Comparison of ENCODE assay signal across 8 cellular contexts in genomic region chr13:21670883-21671792, GRCh38. TPM values are rescaled to one million over a fixed set of nuclear protein-coding genes. Genes with fewer than 3 reads are reported as not detected.
A peak's percentile ranks its signal among the peaks of the same experiment; 100 is the strongest.
DNase-seq lines count a peak whose midpoint lies in the region; ATAC-seq and TF ChIP-seq lines count a peak whose summit lies in the region.

Gene FGF9, plus strand, starts transcription at chr13:21671073. Its CDS starts 840 bp downstream, at chr13:21671913.

- H3K4me3 ChIP-seq in DND-41 (ENCODE audit: low read depth in 1 of 2, low read length in 2 of 2) (peak within 1 kb of the TSS; percentile 38 to 70), neuronal stem cell (ENCODE audit: low read length in 2 of 2) (peak within 1 kb of the TSS; percentile 60 to 80)

- H3K36me3 ChIP-seq in DND-41 (ENCODE audit: insufficient read depth, low read length) = no peaks in the 10 kb centered on the region
- no peaks in the 10 kb centered on the region for H3K36me3 ChIP-seq in neuronal stem cell (replicated peaks in 1 of 2; ENCODE audit: control insufficient read depth in 2 of 2, insufficient read depth in 2 of 2, low read length in 2 of 2)

- ATAC-seq in DND-41 (ENCODE audit: insufficient read depth, low read depth) (peak; percentile 95), GM21515 (IDR thresholded peaks at IDR 0.05; ENCODE audit: unreplicated experiment) (peak; percentile 78)

- H2BK120ac ChIP-seq in neuronal stem cell (ENCODE audit: low read depth, low read length) = peak within 1 kb of the TSS; percentile 38

- H3K4ac ChIP-seq in neuronal stem cell (ENCODE audit: low read length) = peak within 1 kb of the TSS; percentile 19

- WGBS in neuronal stem cell (ENCODE audit: extremely low coverage in 2 of 2, insufficient read length in 2 of 2, insufficient replicate concordance in 1 of 2), 2 donors = no CpG with 5 or more reads among the region's 62 CpGs

- no peak within 1 kb of the TSS for H2AK5ac ChIP-seq in neuronal stem cell (ENCODE audit: low read depth, low read length)

- H3K9ac ChIP-seq in DND-41 (ENCODE audit: low read depth, low read length) = peak within 1 kb of the TSS; percentile 53
- peak within 1 kb of the TSS; percentile 89 for H3K9ac ChIP-seq in neuronal stem cell (ENCODE audit: low read depth, low read length, poor library complexity)

- DNase-seq in DND-41 (peak; percentile 79), HuH-7.5 (ENCODE audit: low spot score) (peak; percentile 88), RKO (ENCODE audit: low spot score) (peak; percentile 78), foreskin melanocyte (peak; percentile 52), neuronal stem cell (ENCODE audit: low spot score) (peak; percentile 85)
- peak; percentile 93 for DNase-seq in activated effector memory CD4-positive, alpha-beta T cell treated with anti-CD3 and anti-CD28 coated beads, Interleukin-2, amount 50 U/mL, for 16 hours

- H3K23ac ChIP-seq in neuronal stem cell (ENCODE audit: low read depth, low read length, poor library complexity) = peak within 1 kb of the TSS; percentile 46

- H3K4me2 ChIP-seq in DND-41 (ENCODE audit: insufficient read depth, low read length) (peak within 1 kb of the TSS; percentile 94), neuronal stem cell (ENCODE audit: insufficient read depth, low read length, poor library complexity, severe bottlenecking) (peak within 1 kb of the TSS; percentile 81)

- peaks cover 5% of the 10 kb centered on the region for H3K79me1 ChIP-seq in neuronal stem cell (ENCODE audit: low read depth, low read length)

- H2BK15ac ChIP-seq in neuronal stem cell (ENCODE audit: low read length) = peak within 1 kb of the TSS; percentile 8

- peak within 1 kb of the TSS; percentile 46 for H2BK5ac ChIP-seq in neuronal stem cell (ENCODE audit: low read length)

- H2AFZ ChIP-seq in DND-41 (ENCODE audit: low read depth, low read length) = peak within 1 kb of the TSS; percentile 100
- peak within 1 kb of the TSS; percentile 94 for H2AFZ ChIP-seq in neuronal stem cell (ENCODE audit: low read length)

- H3K27me3 ChIP-seq in DND-41 (ENCODE audit: insufficient read depth, low read length, poor library complexity) (peaks cover 45% of the 10 kb centered on the region), neuronal stem cell (ENCODE audit: control insufficient read depth in 3 of 3, insufficient read depth in 3 of 3, low read depth in 1 of 3, low read length in 3 of 3) (peaks cover 0 to 26% (median 23%) of the 10 kb centered on the region in 3 experiments)

- H3K79me2 ChIP-seq in DND-41 (ENCODE audit: insufficient read depth, low read length) = no peaks in the 10 kb centered on the region

- H4K8ac ChIP-seq in neuronal stem cell (ENCODE audit: low read depth, low read length) = peak within 1 kb of the TSS; percentile 7

- TF ChIP-seq CTCF in DND-41 (IDR thresholded peaks at IDR 0.05; ENCODE audit: borderline replicate concordance, extremely low read depth, low read length, poor library complexity, severe bottlenecking) = peak; percentile 29

- peak within 1 kb of the TSS; percentile 96 for H3K18ac ChIP-seq in neuronal stem cell (ENCODE audit: low read length)

- H4K91ac ChIP-seq in neuronal stem cell (ENCODE audit: low read depth, low read length, poor library complexity) = no peak within 1 kb of the TSS

- no peaks in the 10 kb centered on the region for H3K9me3 ChIP-seq in DND-41 (ENCODE audit: insufficient read depth, low read length, severe bottlenecking)
- no peaks in the 10 kb centered on the region for H3K9me3 ChIP-seq in neuronal stem cell (replicated peaks in 1 of 2; ENCODE audit: control insufficient read depth in 2 of 2, insufficient read depth in 1 of 2, low read depth in 1 of 2, low read length in 2 of 2)

- H3K14ac ChIP-seq in neuronal stem cell (ENCODE audit: low read length) = no peak within 1 kb of the TSS

- H3K27ac ChIP-seq in DND-41 (ENCODE audit: low read length) (peak within 1 kb of the TSS; percentile 46), neuronal stem cell (replicated peaks; ENCODE audit: low read length) (peak within 1 kb of the TSS; percentile 84), temporal lobe (ENCODE audit: low read depth, low read length) (no peak within 1 kb of the TSS)

- H4K20me1 ChIP-seq in DND-41 (ENCODE audit: insufficient read depth, low read length) = peaks cover 2% of the 10 kb centered on the region; the same call in 1 of the 2 replicates

- no peak within 1 kb of the TSS for H2BK12ac ChIP-seq in neuronal stem cell (ENCODE audit: low read length)

- peaks cover 31% of the 10 kb centered on the region for H3K4me1 ChIP-seq in DND-41 (ENCODE audit: insufficient read depth, low read length)
- H3K4me1 ChIP-seq in neuronal stem cell (ENCODE audit: control insufficient read depth in 2 of 2, insufficient read depth in 1 of 2, low read depth in 1 of 2, low read length in 2 of 2) = peaks cover 21 to 22% of the 10 kb centered on the region in 2 donors

RNA-seq across cellular contexts. Expression of gene FGF9, which starts in this region (rescaled TPM):
- 5.6 TPM for polyA plus RNA-seq in neuronal stem cell (2013, experiment 1 of 2)
- polyA plus RNA-seq in neuronal stem cell (2013, experiment 2 of 2) = 5.9 TPM
- 12.5 TPM for total RNA-seq in temporal lobe
